Comparison of ENCODE assay signal across 8 cellular contexts in the genomic region with DNA sequence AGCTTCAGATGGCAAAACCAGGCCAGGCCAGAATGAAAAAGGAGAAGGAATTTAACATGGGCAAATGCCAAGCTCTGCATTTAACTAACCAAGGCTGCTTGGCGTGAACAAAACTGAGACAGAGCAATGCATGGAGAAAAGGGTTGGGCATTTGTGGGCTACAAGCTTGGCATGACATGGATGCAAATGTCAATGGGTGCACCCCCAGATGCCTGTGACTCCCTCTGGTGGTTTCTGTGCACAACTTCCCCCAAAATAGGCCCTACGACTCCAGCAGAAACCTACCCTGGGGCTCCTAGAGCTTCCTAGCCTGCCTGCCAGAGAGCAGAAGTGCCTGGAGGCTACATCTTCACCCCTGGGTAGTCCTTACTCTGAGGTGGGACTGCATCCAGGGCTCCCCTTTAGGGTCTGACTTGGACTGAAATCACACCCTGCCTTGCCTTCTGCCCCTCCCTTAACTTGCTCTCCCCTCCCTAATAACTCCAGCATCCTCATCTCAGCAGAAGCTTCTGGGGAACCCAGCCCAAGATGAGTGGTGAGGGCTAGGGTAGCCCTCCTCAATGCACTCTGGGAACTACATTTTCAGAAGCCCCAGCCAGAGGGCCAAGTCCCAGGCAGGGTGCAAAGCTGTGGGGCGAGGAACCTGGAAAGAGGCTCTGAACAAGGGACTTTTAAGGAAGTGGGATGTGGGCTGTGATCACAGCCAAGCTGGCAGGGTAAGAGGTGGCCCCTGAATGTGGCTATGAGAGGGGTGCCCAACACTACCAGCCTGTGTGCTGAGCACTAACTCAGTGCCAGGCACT. TPM values are rescaled to one million over a fixed set of nuclear protein-coding genes. Genes with fewer than 3 reads are reported as not detected.
DNase-seq lines count a peak whose midpoint lies in the region; ATAC-seq lines count a peak whose summit lies in the region.

No MANE protein-coding gene starts in this region.

- ATAC-seq in aorta (ENCODE audit: low FRiP score) (no peak), GM18498 (IDR thresholded peaks at IDR 0.05; ENCODE audit: unreplicated experiment) (no peak)

- 34 to 45% methylated on average over 3 of the region's 3 CpGs for WGBS in aorta, 2 donors

- no peak overlapping the region for H3K27ac ChIP-seq in aorta (ENCODE audit: low read depth in 1 of 2, low read length in 2 of 2)

- H3K4me3 ChIP-seq in aorta (ENCODE audit: low read length in 2 of 2), result no peak overlapping the region

- no peaks in the 10 kb centered on the region for H3K9me3 ChIP-seq in aorta (ENCODE audit: control insufficient read depth, low read length)

- intact Hi-C loops in head of caudate nucleus (cut with DNase I), result no loop called here
- intact Hi-C loops in aorta (cut with DNase I), result no loop called here

- DNase-seq in stimulated activated CD4-positive, alpha-beta T cell treated with anti-CD3 and anti-CD28 coated beads, Interleukin-4, amount 100 ng/mL, for 24 hours, result peak; percentile 7
- no peak for DNase-seq in stimulated activated CD4-positive, alpha-beta T cell treated with anti-CD3 and anti-CD28 coated beads, Interleukin-2, amount 100 ng/mL, for 24 hours
- DNase-seq in SKM-1 treated with dmso at 0.1 percent for 144 hours (lab: John Stamatoyannopoulos, UW; ENCODE audit: unreplicated experiment), result peak; percentile 49
- DNase-seq in head of caudate nucleus, result peak in 29 of 42 donors; percentile 2 to 41 (median 10)
- DNase-seq in aorta, result peak; percentile 45 to 74
- no peak for DNase-seq in NCI-H187 (lab: John Stamatoyannopoulos, UW)
- no peak for DNase-seq in HuH-7 (ENCODE audit: low spot score)

- H3K36me3 ChIP-seq in aorta (ENCODE audit: control insufficient read depth in 1 of 2, insufficient read depth in 2 of 2, low read length in 1 of 2), result no peaks in the 10 kb centered on the region

- H3K27me3 ChIP-seq in aorta (ENCODE audit: control insufficient read depth in 1 of 2, insufficient read depth in 2 of 2, low read length in 1 of 2), result no peaks in the 10 kb centered on the region

- no peaks in the 10 kb centered on the region for H3K4me1 ChIP-seq in aorta (ENCODE audit: control insufficient read depth in 1 of 2, insufficient read depth in 2 of 2, low read length in 2 of 2)

RNA-seq across cellular contexts. Expression of a gene that starts 11.3 kb away (rescaled TPM):
- total RNA-seq in aorta, result 1 to 10 TPM in 1 of 2 donors, under 1 TPM in 1; 0.36 to 1.2 TPM
- polyA plus RNA-seq in aorta, result 1 to 10 TPM in 1 of 2 donors, under 1 TPM in 1; 0.54 to 4.0 TPM

RNA-seq across cellular contexts. Expression of a gene that starts 33.7 kb away (rescaled TPM):
- total RNA-seq in aorta, result 10 to 100 TPM in 1 of 2 donors, 1 to 10 TPM in 1; 8.8 to 24.8 TPM
- under 1 TPM; 0.13 to 0.79 TPM for polyA plus RNA-seq in aorta

Comparison
In these comparisons a context has a peak if more than half of its experiments do, and no peak if none do; other contexts are left out.
1. DNase-seq: peak in stimulated activated CD4-positive, alpha-beta T cell treated with anti-CD3 and anti-CD28 coated beads, Interleukin-4, amount 100 ng/mL, for 24 hours (single experiment), SKM-1 treated with dmso at 0.1 percent for 144 hours (single experiment), head of caudate nucleus (29 of 42) and aorta (2 of 2); none in stimulated activated CD4-positive, alpha-beta T cell treated with anti-CD3 and anti-CD28 coated beads, Interleukin-2, amount 100 ng/mL, for 24 hours (0 of 2), NCI-H187 (0 of 2) and HuH-7 (single experiment).